Comparison of ENCODE assay signal across 8 cellular contexts in the genomic region with DNA sequence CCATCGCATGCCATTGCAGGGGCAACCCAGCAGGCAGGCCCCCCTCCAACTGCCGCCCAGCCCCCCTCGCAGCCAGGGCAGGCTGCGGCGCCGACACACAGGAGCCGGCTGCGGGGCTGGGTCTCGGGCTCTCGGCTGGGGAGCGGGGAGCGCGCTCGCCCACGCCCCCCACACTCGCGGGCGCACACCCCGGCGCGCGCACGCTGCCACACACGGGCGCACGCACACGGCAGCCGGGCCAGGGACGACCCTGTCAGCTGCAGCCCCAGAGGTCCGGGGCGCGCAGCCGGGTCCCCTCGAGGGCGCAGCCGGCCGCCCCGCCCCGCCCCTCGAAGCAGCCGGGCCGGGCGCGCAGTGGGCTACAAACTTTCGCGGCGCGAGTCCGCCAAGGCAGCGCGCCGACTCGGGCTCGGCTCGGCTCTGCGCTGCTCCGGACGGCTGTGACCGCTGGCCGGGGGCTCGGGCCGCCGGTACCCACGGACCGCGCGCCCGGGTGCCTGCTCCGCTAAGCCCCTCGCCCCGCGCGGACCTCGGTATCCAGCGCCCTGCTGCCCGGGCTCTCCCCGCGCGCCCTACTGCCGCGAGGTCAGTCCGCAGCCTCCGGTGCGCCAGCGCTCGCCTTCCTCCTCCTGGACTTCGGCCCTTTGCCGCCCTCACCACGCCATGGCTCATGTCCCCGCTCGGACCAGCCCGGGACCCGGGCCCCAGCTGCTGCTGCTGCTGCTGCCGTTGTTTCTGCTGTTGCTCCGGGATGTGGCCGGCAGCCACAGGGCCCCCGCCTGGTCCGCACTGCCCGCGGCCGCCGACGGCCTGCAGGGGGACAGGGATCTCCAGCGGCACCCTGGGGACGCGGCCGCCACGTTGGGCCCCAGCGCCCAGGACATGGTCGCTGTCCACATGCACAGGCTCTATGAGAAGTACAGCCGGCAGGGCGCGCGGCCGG. TPM values are rescaled to one million over a fixed set of nuclear protein-coding genes. Genes with fewer than 3 reads are reported as not detected.
DNase-seq lines count a peak whose midpoint lies in the region; ATAC-seq, FAIRE-seq and TF ChIP-seq lines count a peak whose summit lies in the region.
"Had no signal": no experiment of that assay in that cellular context is flagged by ENCODE, and none has a peak within 500 bp of the region (broad histone marks: within the 10 kb centered on the region; RNA-seq: fewer than 3 reads in every experiment).

A gene with protein sequence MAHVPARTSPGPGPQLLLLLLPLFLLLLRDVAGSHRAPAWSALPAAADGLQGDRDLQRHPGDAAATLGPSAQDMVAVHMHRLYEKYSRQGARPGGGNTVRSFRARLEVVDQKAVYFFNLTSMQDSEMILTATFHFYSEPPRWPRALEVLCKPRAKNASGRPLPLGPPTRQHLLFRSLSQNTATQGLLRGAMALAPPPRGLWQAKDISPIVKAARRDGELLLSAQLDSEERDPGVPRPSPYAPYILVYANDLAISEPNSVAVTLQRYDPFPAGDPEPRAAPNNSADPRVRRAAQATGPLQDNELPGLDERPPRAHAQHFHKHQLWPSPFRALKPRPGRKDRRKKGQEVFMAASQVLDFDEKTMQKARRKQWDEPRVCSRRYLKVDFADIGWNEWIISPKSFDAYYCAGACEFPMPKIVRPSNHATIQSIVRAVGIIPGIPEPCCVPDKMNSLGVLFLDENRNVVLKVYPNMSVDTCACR (plus strand): TSS at position 209 of the 943 bp plus-strand sequence. CDS start 455 bp downstream, at position 664.

- H3K4me2 ChIP-seq in HepG2 (ENCODE audit: low read depth, low read length) = peak within 1 kb of the TSS; percentile 45

- H3K4me1 Mint-ChIP-seq in stimulated activated naive CD8-positive, alpha-beta T cell treated with anti-CD3 and anti-CD28 coated beads, Interleukin-15, Interleukin-2, amounts not matched to agents 100 ng/mL and 50 ng/mL, for 24 hours (ENCODE audit: low read depth) = peaks cover 14% of the 10 kb centered on the region

- H3K36me3 ChIP-seq in ascending aorta (no peaks in the 10 kb centered on the region), HepG2 (replicated peaks in 1 of 2; ENCODE audit: control insufficient read depth in 1 of 2, insufficient read depth in 2 of 2, low read length in 2 of 2) (no peaks in the 10 kb centered on the region)
- H3K36me3 ChIP-seq: neutrophil had no signal

- TF ChIP-seq RAD21 in HepG2 (CRISPR knock-in tag; IDR thresholded peaks at IDR 0.05) = no peak

- peak within 1 kb of the TSS; percentile 69 for H3K27ac Mint-ChIP-seq in stimulated activated naive CD8-positive, alpha-beta T cell treated with anti-CD3 and anti-CD28 coated beads, Interleukin-15, Interleukin-2, amounts not matched to agents 100 ng/mL and 50 ng/mL, for 24 hours

- no peaks in the 10 kb centered on the region for H3K79me2 ChIP-seq in HepG2 (ENCODE audit: insufficient read depth, low read length)

- TF ChIP-seq EP300 in HepG2 (IDR thresholded peaks at IDR 0.05; ENCODE audit: low read depth in 2 of 2, low read length in 2 of 2) (no peak), HepG2 (CRISPR knock-in tag; IDR thresholded peaks at IDR 0.05; ENCODE audit: borderline replicate concordance) (no peak)

- H2AFZ ChIP-seq in HepG2 (ENCODE audit: low read length) = no peak within 1 kb of the TSS

- peak within 1 kb of the TSS; percentile 78 for H3K4me3 Mint-ChIP-seq in stimulated activated naive CD8-positive, alpha-beta T cell treated with anti-CD3 and anti-CD28 coated beads, Interleukin-15, Interleukin-2, amounts not matched to agents 100 ng/mL and 50 ng/mL, for 24 hours

- H3K4me3 ChIP-seq in LNCaP clone FGC (ENCODE audit: low read depth, low read length) (no peak within 1 kb of the TSS), ascending aorta (peak within 1 kb of the TSS; percentile 65 to 77), HepG2 (replicated peaks in 1 of 3; ENCODE audit: insufficient read depth in 1 of 3, low read depth in 2 of 3, low read length in 3 of 3) (peak within 1 kb of the TSS in 1 of 3 experiments; percentile 33; a peak in 2 of 6 replicates)

- no peaks in the 10 kb centered on the region for H3K36me3 Mint-ChIP-seq in stimulated activated naive CD8-positive, alpha-beta T cell treated with anti-CD3 and anti-CD28 coated beads, Interleukin-15, Interleukin-2, amounts not matched to agents 100 ng/mL and 50 ng/mL, for 24 hours (ENCODE audit: low read depth)

- TF ChIP-seq CTCF in LNCaP clone FGC (IDR thresholded peaks at IDR 0.05; ENCODE audit: control insufficient read depth, extremely low read depth, insufficient read depth) (0 out of 2 replicates have a peak, but pooled peaks have one; percentile 1), ascending aorta (IDR thresholded peaks at IDR 0.05) (peak in 2 of 3 experiments; percentile 13 to 23), HepG2 (CRISPR knock-in tag; IDR thresholded peaks at IDR 0.05) (peak; percentile 4; the same call in 1 of the 2 replicates)

- H3K9ac ChIP-seq in HepG2 (ENCODE audit: insufficient read depth, low read depth, low read length) = no peak within 1 kb of the TSS

- no TSS peak for BruUV-seq in HepG2 (replicated peaks; lab: Mats Ljungman, UMichigan)

- no peaks in the 10 kb centered on the region for H3K9me3 ChIP-seq in ascending aorta
- no peaks in the 10 kb centered on the region for H3K9me3 ChIP-seq in HepG2 (ENCODE audit: low read length)
- H3K9me3 ChIP-seq: neutrophil had no signal

- no peak for FAIRE-seq in HepG2 (lab: Jason Lieb, UNC)

- peaks cover 0 to 31% of the 10 kb centered on the region in 2 donors for H3K4me1 ChIP-seq in ascending aorta
- no peaks in the 10 kb centered on the region for H3K4me1 ChIP-seq in HepG2 (ENCODE audit: insufficient read depth, low read length)

- no peaks in the 10 kb centered on the region for H4K20me1 ChIP-seq in HepG2 (ENCODE audit: insufficient read depth, low read length)

- POLR2A ChIA-PET in HepG2 (lab: Yijun Ruan, JAX) = no interaction called here

- TF ChIP-seq POLR2A in HepG2 (IDR thresholded peaks at IDR 0.05; ENCODE audit: insufficient read depth in 1 of 2, low read depth in 2 of 2, low read length in 2 of 2) = no peak

- in situ Hi-C loops in HepG2 (cut with HindIII; ENCODE audit: extremely low pct_ligation_motif_present, low pct_unique_long_range_greater_than_20kb) = loop anchor here (10.0 kb wide), 1 partner anchor 275 kb away; no protein-coding TSS in a partner anchor

- intact Hi-C loops in ascending aorta (cut with DNase I) (loop anchor here (2.0 to 5.0 kb wide), 2 partner anchors 43 to 133 kb away; no protein-coding TSS in a partner anchor), HepG2 (cut with micrococcal nuclease; ENCODE audit: unreplicated experiment) (no loop called here)

- peak within 1 kb of the TSS; percentile 48 to 49 for H3K27ac ChIP-seq in ascending aorta
- no peak within 1 kb of the TSS for H3K27ac ChIP-seq in HepG2 (ENCODE audit: extremely low read length, insufficient read depth, low read length)
- H3K27ac ChIP-seq: neutrophil had no signal

- no peaks in the 10 kb centered on the region for H3K9me3 Mint-ChIP-seq in stimulated activated naive CD8-positive, alpha-beta T cell treated with anti-CD3 and anti-CD28 coated beads, Interleukin-15, Interleukin-2, amounts not matched to agents 100 ng/mL and 50 ng/mL, for 24 hours

- no peak for DNase-seq in LNCaP clone FGC (ENCODE audit: low read depth)
- no peak for DNase-seq in ascending aorta (ENCODE audit: low spot score in 2 of 2)
- DNase-seq in HepG2 (ENCODE audit: low spot score) = peak; percentile 7
- DNase-seq in dermis blood vessel endothelial cell = no peak
- DNase-seq in mesenteric fat pad (ENCODE audit: low spot score) = no peak
- DNase-seq in Kasumi-1 (lab: John Stamatoyannopoulos, UW) = no peak

- ATAC-seq in HepG2 = peak; percentile 92

- H3K27me3 ChIP-seq in ascending aorta = no peaks in the 10 kb centered on the region
- peaks cover 0 to 51% of the 10 kb centered on the region in 2 experiments; a peak in 2 of 5 replicates for H3K27me3 ChIP-seq in HepG2 (ENCODE audit: control insufficient read depth in 1 of 2, insufficient read depth in 2 of 2, low read length in 2 of 2)

- H3K27me3 Mint-ChIP-seq in stimulated activated naive CD8-positive, alpha-beta T cell treated with anti-CD3 and anti-CD28 coated beads, Interleukin-15, Interleukin-2, amounts not matched to agents 100 ng/mL and 50 ng/mL, for 24 hours = peaks cover 11% of the 10 kb centered on the region

- 2% methylated on average over 15 of the region's 115 CpGs for WGBS in HepG2 (ENCODE audit: low lambda C conversion rate)

- CTCF ChIA-PET in HepG2 (lab: Yijun Ruan, JAX; ENCODE audit: low intra/inter-chr PET ratio, low total read pairs) = no interaction called here

TF ChIP-seq in HepG2, 621 proteins besides CTCF, POLR2A, EP300 and RAD21 (continues in another document):
- TF ChIP-seq ZNF263 (CRISPR knock-in tag; IDR thresholded peaks at IDR 0.05) (peak; percentile 69), HNRNPLL (IDR thresholded peaks at IDR 0.05; ENCODE audit: low read depth, low read length, poor library complexity, severe bottlenecking) (peak; percentile 49), HDAC2 (CRISPR knock-in tag; IDR thresholded peaks at IDR 0.05) (no peak), ZNF878 (CRISPR knock-in tag; IDR thresholded peaks at IDR 0.05) (no peak)

RNA-seq across cellular contexts. Expression of the gene that starts here (rescaled TPM):
- total RNA-seq in ascending aorta = 1.2 TPM
- not detected in 2 replicates for total RNA-seq in HepG2 (2016; rRNA removed; fragmentation: Illumina TruSeq; extraction: Trizol)
- total RNA-seq in HepG2 (2016; cell fraction: cytosol; rRNA removed; fragmentation: Illumina TruSeq; extraction: Trizol; ENCODE audit: low read depth) = not detected in 2 replicates
- 0.13 TPM in 1 of 2 replicates, not detected in the other for total RNA-seq in HepG2 (2016; cell fraction: insoluble cytoplasmic fraction; rRNA removed; fragmentation: Illumina TruSeq; extraction: Trizol)
- total RNA-seq in HepG2 (2016; cell fraction: membrane; rRNA removed; fragmentation: Illumina TruSeq; extraction: Trizol) = 0.07 TPM in 1 of 2 replicates, not detected in the other
- 0.19 TPM in 1 of 2 replicates, not detected in the other for total RNA-seq in HepG2 (2016; cell fraction: nucleus; rRNA removed; fragmentation: Illumina TruSeq; extraction: Trizol)
- polyA plus RNA-seq in HepG2 (2011; rRNA removed) = 0.03 TPM in 1 of 2 replicates, not detected in the other
- not detected in 2 replicates for polyA plus RNA-seq in HepG2 (2011; cell fraction: cytosol; rRNA removed)
- polyA plus RNA-seq in HepG2 (2011; cell fraction: nucleus; rRNA removed) = not detected in 2 replicates
- not detected in 2 replicates for polyA plus RNA-seq in HepG2 (2012)
- not detected in 2 replicates for polyA plus RNA-seq in HepG2 (2016; cell fraction: cytosol; fragmentation: Illumina TruSeq; extraction: Trizol; ENCODE audit: low read depth)
- not detected in 2 replicates for polyA plus RNA-seq in HepG2 (2016; cell fraction: insoluble cytoplasmic fraction; fragmentation: Illumina TruSeq; extraction: Trizol; ENCODE audit: low read depth)
- polyA plus RNA-seq in HepG2 (2016; cell fraction: membrane; fragmentation: Illumina TruSeq; extraction: Trizol; ENCODE audit: low read depth) = not detected in 2 replicates
- 0.18 and 0.19 TPM in 2 replicates for polyA plus RNA-seq in HepG2 (2016; cell fraction: nucleus; fragmentation: Illumina TruSeq; extraction: Trizol; ENCODE audit: insufficient read depth, low read depth)
- not detected in 2 replicates for polyA minus RNA-seq in HepG2 (2011; rRNA and poly(A)+ RNA removed; ENCODE audit: low replicate concordance)
- not detected in 2 replicates for polyA minus RNA-seq in HepG2 (2011; cell fraction: cytosol; rRNA and poly(A)+ RNA removed)
- not detected in 2 replicates for polyA minus RNA-seq in HepG2 (2011; cell fraction: nucleus; rRNA and poly(A)+ RNA removed)
- not detected in 2 replicates for total RNA-seq in dermis blood vessel endothelial cell
- 0.26 TPM for total RNA-seq in mesenteric fat pad

Comparison
In these comparisons a context has a peak if more than half of its experiments do, and no peak if none do; other contexts are left out.
1. Peak in DNase-seq, ATAC-seq and H3K4me2 ChIP-seq in HepG2; RNA of the gene not detected or under 1 TPM.